In genomic region chr1:202567747-202568146, GRCh38 we compare ENCODE assay signal across 12 cellular contexts.
DNase-seq lines count a peak whose midpoint lies in the region; TF ChIP-seq lines count a peak whose summit lies in the region.
"Had no signal": no experiment of that assay in that cellular context is flagged by ENCODE, and none has a peak within 500 bp of the region (broad histone marks: within the 10 kb centered on the region; RNA-seq: fewer than 3 reads in every experiment).

No MANE protein-coding gene starts in this region.

- H3K4me3 ChIP-seq in SJSA1: no peak overlapping the region
- no peak overlapping the region for H3K4me3 ChIP-seq in fibroblast of pulmonary artery (replicated peaks; ENCODE audit: low read depth, low read length)
- H3K4me3 ChIP-seq in rectal smooth muscle tissue (ENCODE audit: low read length): no peak overlapping the region
- H3K4me3 ChIP-seq in lower leg skin (ENCODE audit: low read depth, poor library complexity, severe bottlenecking): no peak overlapping the region
- H3K4me3 ChIP-seq in HAP-1: no peak overlapping the region
- H3K4me3 ChIP-seq: BLaER1, lung had no signal

- TF ChIP-seq CTCF in fibroblast of pulmonary artery (IDR thresholded peaks at IDR 0.05; ENCODE audit: low read length, missing control alignments) (no peak), lower leg skin (IDR thresholded peaks at IDR 0.05) (no peak)

- H3K27ac ChIP-seq in SJSA1 (peak overlapping the region; percentile 92), rectal smooth muscle tissue (ENCODE audit: low read depth, low read length) (peak overlapping the region; percentile 85)
- H3K27ac ChIP-seq: BLaER1 had no signal

- in situ Hi-C loops in HAP-1 (cut with MboI; ENCODE audit: low sequenced_read_pairs): no loop called here

- 57 to 66% methylated on average over 4 of the region's 4 CpGs for WGBS in lower leg skin, 2 donors

- intact Hi-C loops in lower leg skin (cut with DNase I; ENCODE audit: low total_unique reads): no loop called here

- DNase-seq in ELR (ENCODE audit: low read depth) (peak; percentile 45), SJSA1 (ENCODE audit: low read depth in 1 of 2, low spot score in 2 of 2) (peak; percentile 63 to 93), fibroblast of pulmonary artery (ENCODE audit: low read depth) (peak; percentile 75), H4 (ENCODE audit: low spot score) (no peak), lower leg skin (ENCODE audit: low spot score in 2 of 2) (no peak), mucosa of gallbladder (ENCODE audit: low spot score) (no peak), HAP-1 (ENCODE audit: low spot score in 2 of 2) (no peak)
- DNase-seq: activated CD8-positive, alpha-beta T cell treated with anti-CD3 and anti-CD28 coated beads for 36 hours; NCI-H69 had no signal

- H3K36me3 ChIP-seq in SJSA1 (peaks cover 15% of the 10 kb centered on the region; the same call in 1 of the 2 replicates), rectal smooth muscle tissue (ENCODE audit: control insufficient read depth, insufficient read depth, low read length) (peaks cover 35% of the 10 kb centered on the region), HAP-1 (replicated peaks) (no peaks in the 10 kb centered on the region)

- no peaks in the 10 kb centered on the region for H3K9me3 ChIP-seq in SJSA1 (replicated peaks)
- H3K9me3 ChIP-seq in HAP-1: no peaks in the 10 kb centered on the region
- H3K9me3 ChIP-seq: BLaER1 had no signal

- no peak overlapping the region for H3K9ac ChIP-seq in rectal smooth muscle tissue (ENCODE audit: low read length)
- H3K9ac ChIP-seq: BLaER1 had no signal

- peaks cover 37% of the 10 kb centered on the region for H3K4me1 ChIP-seq in SJSA1 (replicated peaks)
- peaks cover 68% of the 10 kb centered on the region for H3K4me1 ChIP-seq in rectal smooth muscle tissue (ENCODE audit: control insufficient read depth, insufficient read depth, low read length)
- peaks cover 3% of the 10 kb centered on the region; the same call in 1 of the 2 replicates for H3K4me1 ChIP-seq in HAP-1

- H3K27me3 ChIP-seq in SJSA1 (replicated peaks) (no peaks in the 10 kb centered on the region), rectal smooth muscle tissue (ENCODE audit: control insufficient read depth, insufficient read depth, low read length) (no peaks in the 10 kb centered on the region), HAP-1 (ENCODE audit: low read depth) (no peaks in the 10 kb centered on the region)
- H3K27me3 ChIP-seq: BLaER1 had no signal

- TF ChIP-seq POLR2A in lower leg skin (IDR thresholded peaks at IDR 0.05): no peak

Comparison
In these comparisons a context has a peak if more than half of its experiments do, and no peak if none do; other contexts are left out.
1. DNase-seq: peak in ELR (single experiment), SJSA1 (2 of 2) and fibroblast of pulmonary artery (single experiment); none in H4 (single experiment), lower leg skin (0 of 2), mucosa of gallbladder (single experiment) and HAP-1 (0 of 2).